In the genomic region with DNA sequence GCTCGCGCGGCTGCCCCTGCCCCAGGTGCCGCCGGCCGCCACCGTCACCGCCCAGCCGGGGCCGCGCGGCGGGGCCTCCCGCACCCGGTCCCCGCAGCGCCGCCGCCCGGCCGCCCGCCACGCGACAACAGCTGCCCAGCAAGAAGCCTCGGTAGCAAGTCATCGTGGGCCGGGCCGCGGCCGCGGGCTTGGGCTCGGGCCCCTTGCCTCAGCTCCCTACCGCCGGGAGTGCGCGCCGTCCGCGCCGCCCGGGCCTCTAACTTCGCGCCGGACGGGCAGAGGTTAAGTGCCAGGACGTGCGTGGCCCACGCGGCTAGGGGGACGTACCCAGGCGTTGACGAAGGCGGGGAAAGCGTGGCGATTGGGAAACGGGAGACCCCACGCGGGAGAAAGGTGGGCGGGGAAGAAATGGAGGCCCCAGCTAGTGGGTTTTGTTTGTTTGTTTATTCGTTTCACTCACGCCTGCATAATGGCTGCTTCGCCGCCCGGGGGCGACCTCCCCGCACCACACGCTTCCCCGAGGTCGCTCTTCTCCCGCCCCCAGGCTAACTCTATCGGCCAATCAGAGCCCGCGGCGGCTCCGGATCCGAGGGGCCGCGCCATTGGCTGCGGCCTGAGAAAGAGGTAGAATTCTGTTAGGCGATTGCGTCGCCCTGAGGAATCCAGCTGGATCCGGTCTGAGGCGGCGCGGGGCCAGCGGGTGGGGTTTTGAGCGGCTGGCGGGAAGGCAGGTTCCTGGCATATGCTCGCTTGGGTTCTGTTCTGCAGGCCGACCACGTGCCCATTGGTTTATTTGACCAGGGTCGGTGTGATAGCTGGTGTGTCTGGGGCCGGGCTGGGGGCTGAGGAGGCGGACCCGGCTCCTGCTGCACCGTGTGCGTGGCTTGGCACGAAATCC, we compare ENCODE assay signal across 8 cellular contexts. TPM values are rescaled to one million over a fixed set of nuclear protein-coding genes. Genes with fewer than 3 reads are reported as not detected.
DNase-seq lines count a peak whose midpoint lies in the region; ATAC-seq and TF ChIP-seq lines count a peak whose summit lies in the region.

A gene with protein sequence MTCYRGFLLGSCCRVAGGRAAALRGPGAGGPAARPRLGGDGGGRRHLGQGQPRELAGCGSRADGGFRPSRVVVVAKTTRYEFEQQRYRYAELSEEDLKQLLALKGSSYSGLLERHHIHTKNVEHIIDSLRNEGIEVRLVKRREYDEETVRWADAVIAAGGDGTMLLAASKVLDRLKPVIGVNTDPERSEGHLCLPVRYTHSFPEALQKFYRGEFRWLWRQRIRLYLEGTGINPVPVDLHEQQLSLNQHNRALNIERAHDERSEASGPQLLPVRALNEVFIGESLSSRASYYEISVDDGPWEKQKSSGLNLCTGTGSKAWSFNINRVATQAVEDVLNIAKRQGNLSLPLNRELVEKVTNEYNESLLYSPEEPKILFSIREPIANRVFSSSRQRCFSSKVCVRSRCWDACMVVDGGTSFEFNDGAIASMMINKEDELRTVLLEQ (minus strand): TSS at position 290 of the 898 bp plus-strand sequence. CDS start 127 bp downstream, at position 163.

- H3K4me3 Mint-ChIP-seq in CD4-positive, alpha-beta T cell, result peak within 1 kb of the TSS; percentile 94

- no peaks in the 10 kb centered on the region for H3K9me3 Mint-ChIP-seq in CD4-positive, alpha-beta T cell

- ATAC-seq in CD4-positive, alpha-beta T cell (ENCODE audit: poor library complexity), result peak; percentile 87
- ATAC-seq in GM19397 (IDR thresholded peaks at IDR 0.05; ENCODE audit: unreplicated experiment) (peak; percentile 91), HG03571 (IDR thresholded peaks at IDR 0.05; ENCODE audit: unreplicated experiment) (peak; percentile 92), left lung (peak; percentile 91)

- POLR2A ChIA-PET in CD4-positive, alpha-beta T cell (lab: Charles Lee), result interaction anchor here (0.7 to 3.8 kb wide), 19 partner anchors 10 to 1326 kb away, joined by 3 to 49 read pairs (median 4); partner anchors contain the start of genes BRIX1, CPLANE1, DNAJC21 and LMBRD2

- H3K27ac ChIP-seq in CD4-positive, alpha-beta T cell (ENCODE audit: low read depth, low read length), result peak within 1 kb of the TSS; percentile 85
- peak within 1 kb of the TSS; percentile 90 to 97 for H3K27ac ChIP-seq in left lung

- H3K4me1 ChIP-seq in left lung, result peaks cover 25 to 44% of the 10 kb centered on the region in 2 donors

- peaks cover 56% of the 10 kb centered on the region for H3K4me1 Mint-ChIP-seq in CD4-positive, alpha-beta T cell (ENCODE audit: low read depth)

- no peaks in the 10 kb centered on the region for H3K27me3 Mint-ChIP-seq in CD4-positive, alpha-beta T cell

- intact Hi-C loops in CD4-positive, alpha-beta T cell (cut with DNase I, micrococcal nuclease), result loop anchor here (1.0 to 10.0 kb wide), 10 partner anchors 89 to 1405 kb away; partner anchors contain the start of genes DNAJC21 (in 2 of the 2), NIPBL (in 2 of the 2), IL7R (in 1 of the 2) and LMBRD2 (in 1 of the 2)
- intact Hi-C loops in left lung (cut with DNase I), result no loop called here

- peak; percentile 85 to 92 (median 89) for DNase-seq in CD4-positive, alpha-beta T cell
- DNase-seq in NCI-H774 (lab: John Stamatoyannopoulos, UW) (peak; percentile 98), dermis blood vessel endothelial cell (peak; percentile 97), left lung (peak; percentile 95 to 96)
- DNase-seq in activated CD4-positive, alpha-beta T cell treated with anti-CD3 and anti-CD28 coated beads, Interleukin-2, amount 50 U/mL, for 4 hours, result peak; percentile 92 to 93
- DNase-seq in stimulated activated CD4-positive, alpha-beta T cell treated with anti-CD3 and anti-CD28 coated beads, Interleukin-2, amount 100 ng/mL, for 48 hours, result peak; percentile 85

- TF ChIP-seq CTCF in CD4-positive, alpha-beta T cell (IDR thresholded peaks at IDR 0.05), result peak; percentile 71
- peak; percentile 48 to 60 for TF ChIP-seq CTCF in left lung (IDR thresholded peaks at IDR 0.05)

- no peaks in the 10 kb centered on the region for H3K27me3 ChIP-seq in CD4-positive, alpha-beta T cell (ENCODE audit: control insufficient read depth, insufficient read depth, low read length)
- H3K27me3 ChIP-seq in left lung, result no peaks in the 10 kb centered on the region

- peak within 1 kb of the TSS; percentile 96 for H3K27ac Mint-ChIP-seq in CD4-positive, alpha-beta T cell

- no peaks in the 10 kb centered on the region for H3K9me3 ChIP-seq in CD4-positive, alpha-beta T cell (ENCODE audit: control insufficient read depth, low read length)
- no peaks in the 10 kb centered on the region for H3K9me3 ChIP-seq in left lung

- peak within 1 kb of the TSS; percentile 70 to 88 for H3K4me3 ChIP-seq in left lung

- no peaks in the 10 kb centered on the region for H3K36me3 ChIP-seq in left lung

- H3K36me3 Mint-ChIP-seq in CD4-positive, alpha-beta T cell (ENCODE audit: low read depth), result peaks cover 4% of the 10 kb centered on the region

- CTCF ChIA-PET in CD4-positive, alpha-beta T cell (lab: Charles Lee), result interaction anchor here (0.6 to 2.5 kb wide), 24 partner anchors 10 to 1312 kb away, joined by 3 to 23 read pairs (median 4); partner anchors contain the start of genes LMBRD2 and SKP2

RNA-seq across cellular contexts. Expression of the gene that starts here (rescaled TPM):
- total RNA-seq in CD4-positive, alpha-beta T cell, result 10 to 100 TPM; 12.5 to 13.3 TPM
- total RNA-seq in dermis blood vessel endothelial cell (16.3 and 22.5 TPM in 2 replicates), left lung (10 to 100 TPM; 23.8 to 30.8 TPM)

Comparison
In these comparisons a context has a peak if more than half of its experiments do, and no peak if none do; other contexts are left out.
1. Peak in every context shown above with its lines: DNase-seq, ATAC-seq, H3K4me3 ChIP-seq and H3K27ac ChIP-seq.
2. intact Hi-C loops: an anchor here in CD4-positive, alpha-beta T cell (1.0 to 10.0 kb wide); none called in left lung.